ENCODE assay signal across 20 cellular contexts in genomic region chr4:142121951-142122350, GRCh38.
DNase-seq lines count a peak whose midpoint lies in the region; ATAC-seq and TF ChIP-seq lines count a peak whose summit lies in the region.
"Had no signal": no experiment of that assay in that cellular context is flagged by ENCODE, and none has a peak within 500 bp of the region (broad histone marks: within the 10 kb centered on the region; RNA-seq: fewer than 3 reads in every experiment).

No MANE protein-coding gene starts in this region.

- H3K27ac ChIP-seq in A673 (ENCODE audit: low read depth, low read length, poor library complexity, severe bottlenecking) = peak overlapping the region; percentile 59
- H3K27ac ChIP-seq in CD4-positive, alpha-beta memory T cell (ENCODE audit: low read depth, low read length) = no peak overlapping the region
- H3K27ac ChIP-seq: C4-2B, SJSA1 had no signal

- peak overlapping the region in 4 of 7 donors; percentile 22 to 48 (median 46) for H3K27ac Mint-ChIP-seq in CD4-positive, alpha-beta memory T cell
- peak overlapping the region; percentile 50 for H3K27ac Mint-ChIP-seq in activated T-helper 17 cell treated with anti-CD3 and anti-CD28 coated beads, Interleukin-2, amount 50 U/mL, for 72 hours
- H3K27ac Mint-ChIP-seq: IgD-negative memory B cell had no signal

- DNase-seq in A673 (ENCODE audit: low spot score) (peak; percentile 77), glomerular endothelial cell (ENCODE audit: extremely low read depth, low read depth, low spot score) (peak; percentile 98), GM10248 (ENCODE audit: extremely low spot score) (no peak), kidney tubule cell (ENCODE audit: low spot score) (no peak), posterior vena cava (ENCODE audit: low spot score) (no peak)
- DNase-seq in CD4-positive, alpha-beta memory T cell = no peak
- DNase-seq: DMS 273 treated with DMSO at 0.1 percent for 48 hours, DND-41, HCEC 1CT, Kasumi-1, MM.1S, NCI-H1092, NCI-H1436 treated with DMSO at 0.1 percent for 48 hours, NCI-H2029, NCI-H526 had no signal

- peaks cover 17% of the 10 kb centered on the region for H3K4me1 ChIP-seq in A673 (ENCODE audit: insufficient read depth, low read length, poor library complexity, severe bottlenecking)
- H3K4me1 ChIP-seq in CD4-positive, alpha-beta memory T cell (ENCODE audit: insufficient read depth, low read length) = no peaks in the 10 kb centered on the region

- ATAC-seq in activated T-helper 17 cell treated with anti-CD3 and anti-CD28 coated beads, Interleukin-2, amount 50 U/mL, for 72 hours (replicated peaks) = no peak
- no peak for ATAC-seq in HG03432 (IDR thresholded peaks at IDR 0.05; ENCODE audit: unreplicated experiment)

- POLR2A ChIA-PET in A673 (lab: Charles Lee; ENCODE audit: low non-redundant PET) = no interaction called here
- POLR2A ChIA-PET in CD4-positive, alpha-beta memory T cell (lab: Charles Lee; ENCODE audit: partially characterized antibody) = no interaction called here
- POLR2A ChIA-PET in GM10248 (lab: Yijun Ruan, JAX) = no interaction called here

- intact Hi-C loops in A673 (cut with micrococcal nuclease; ENCODE audit: unreplicated experiment) (loop anchor here (5.0 to 10.0 kb wide), 3 partner anchors 233 to 775 kb away; no protein-coding TSS in a partner anchor), posterior vena cava (cut with DNase I) (loop anchor here in 1 of 2 donors (10.0 kb wide), 2 partner anchors 233 to 723 kb away; partner anchors contain the start of gene INPP4B)
- intact Hi-C loops in CD4-positive, alpha-beta memory T cell (cut with micrococcal nuclease) = no loop called here

- BruUV-seq in A673 (replicated peaks; lab: Mats Ljungman, UMichigan) = no TSS peak

- no peaks in the 10 kb centered on the region for H3K27me3 Mint-ChIP-seq in CD4-positive, alpha-beta memory T cell
- no peaks in the 10 kb centered on the region for H3K27me3 Mint-ChIP-seq in activated T-helper 17 cell treated with anti-CD3 and anti-CD28 coated beads, Interleukin-2, amount 50 U/mL, for 72 hours
- H3K27me3 Mint-ChIP-seq: IgD-negative memory B cell had no signal

- H3K9me3 ChIP-seq in A673 (ENCODE audit: low read depth, low read length, poor library complexity, severe bottlenecking) = no peaks in the 10 kb centered on the region
- H3K9me3 ChIP-seq in CD4-positive, alpha-beta memory T cell (ENCODE audit: control insufficient read depth in 1 of 2, low read length in 2 of 2) = no peaks in the 10 kb centered on the region
- H3K9me3 ChIP-seq: SJSA1 had no signal

- TF ChIP-seq CTCF in A673 (conservative IDR thresholded peaks at IDR 0.05; ENCODE audit: low read depth, low read length) (no peak), GM10248 (IDR thresholded peaks at IDR 0.05; ENCODE audit: control extremely low read depth, extremely low read depth, low read depth, missing control alignments) (no peak)

- CTCF ChIA-PET in A673 (lab: Charles Lee) (no interaction called here), GM10248 (lab: Yijun Ruan, JAX) (no interaction called here)
- CTCF ChIA-PET in CD4-positive, alpha-beta memory T cell (lab: Charles Lee; ENCODE audit: partially characterized antibody) = interaction anchor here (1.4 kb wide), 1 partner anchor 726 kb away, joined by 3 read pairs; no protein-coding TSS in a partner anchor

- peaks cover 68 to 78% of the 10 kb centered on the region in 2 donors for H3K36me3 Mint-ChIP-seq in CD4-positive, alpha-beta memory T cell
- H3K36me3 Mint-ChIP-seq in activated T-helper 17 cell treated with anti-CD3 and anti-CD28 coated beads, Interleukin-2, amount 50 U/mL, for 72 hours (ENCODE audit: low read depth) = peaks cover 92% of the 10 kb centered on the region
- H3K36me3 Mint-ChIP-seq: IgD-negative memory B cell had no signal

- H3K4me1 Mint-ChIP-seq in CD4-positive, alpha-beta memory T cell = peaks cover 5 to 20% (median 11%) of the 10 kb centered on the region in 4 donors
- peaks cover 24% of the 10 kb centered on the region for H3K4me1 Mint-ChIP-seq in activated T-helper 17 cell treated with anti-CD3 and anti-CD28 coated beads, Interleukin-2, amount 50 U/mL, for 72 hours
- H3K4me1 Mint-ChIP-seq: IgD-negative memory B cell had no signal

- no peak overlapping the region for H3K4me3 Mint-ChIP-seq in CD4-positive, alpha-beta memory T cell
- H3K4me3 Mint-ChIP-seq in activated T-helper 17 cell treated with anti-CD3 and anti-CD28 coated beads, Interleukin-2, amount 50 U/mL, for 72 hours = no peak overlapping the region
- H3K4me3 Mint-ChIP-seq: IgD-negative memory B cell had no signal

- H3K9me3 Mint-ChIP-seq in CD4-positive, alpha-beta memory T cell = peaks cover 0 to 4% (median 0%) of the 10 kb centered on the region in 8 donors
- H3K9me3 Mint-ChIP-seq in activated T-helper 17 cell treated with anti-CD3 and anti-CD28 coated beads, Interleukin-2, amount 50 U/mL, for 72 hours = no peaks in the 10 kb centered on the region

- no peaks in the 10 kb centered on the region for H3K36me3 ChIP-seq in A673 (ENCODE audit: insufficient read depth, low read length, poor library complexity, severe bottlenecking)
- peaks cover 32% of the 10 kb centered on the region for H3K36me3 ChIP-seq in CD4-positive, alpha-beta memory T cell (ENCODE audit: insufficient read depth, low read length)
- H3K36me3 ChIP-seq: SJSA1 had no signal

- no peak overlapping the region for H3K4me3 ChIP-seq in A673 (ENCODE audit: low read depth, low read length, poor library complexity, severe bottlenecking)
- H3K4me3 ChIP-seq in CD4-positive, alpha-beta memory T cell (ENCODE audit: low read length in 2 of 2) = no peak overlapping the region
- H3K4me3 ChIP-seq: SJSA1 had no signal

- H3K27me3 ChIP-seq in A673 (replicated peaks; ENCODE audit: insufficient read depth, low read depth, low read length, poor library complexity) = no peaks in the 10 kb centered on the region
- no peaks in the 10 kb centered on the region for H3K27me3 ChIP-seq in CD4-positive, alpha-beta memory T cell (ENCODE audit: insufficient read depth, low read length)
- H3K27me3 ChIP-seq: SJSA1 had no signal

Comparison
In these comparisons a context has a peak if more than half of its experiments do, and no peak if none do; other contexts are left out.
1. DNase-seq: peak in A673 (single experiment) and glomerular endothelial cell (single experiment); none in CD4-positive, alpha-beta memory T cell (0 of 5), GM10248 (single experiment), kidney tubule cell (single experiment) and posterior vena cava (single experiment).